16 cellular contexts compared by ENCODE assay signal in the genomic region with DNA sequence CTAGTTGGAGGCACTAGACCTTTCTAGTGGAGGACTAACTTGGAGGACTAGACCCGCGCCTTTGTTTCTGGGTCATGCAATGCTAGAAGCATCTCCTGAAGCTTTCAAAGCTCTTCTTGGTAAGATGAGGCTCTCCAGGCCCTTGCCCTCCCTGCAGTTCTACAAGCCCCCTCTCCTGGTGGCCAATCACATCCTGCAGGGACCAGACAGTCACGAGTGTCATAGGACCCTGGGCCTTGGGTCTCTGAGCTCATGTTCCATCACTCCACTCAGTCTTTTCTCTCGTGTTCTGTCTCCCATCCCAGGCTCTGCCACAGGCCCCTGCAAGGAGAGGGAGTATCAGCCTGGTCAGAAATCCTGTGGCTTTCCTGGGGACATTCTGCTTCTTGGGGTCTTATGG.
"Had no signal": no experiment of that assay in that cellular context is flagged by ENCODE, and none has a peak within 500 bp of the region (broad histone marks: within the 10 kb centered on the region; RNA-seq: fewer than 3 reads in every experiment).

No MANE protein-coding gene starts in this region.

- H3K27ac Mint-ChIP-seq: activated CD4-positive, alpha-beta T cell treated with anti-CD3 and anti-CD28 coated beads for 36 hours; activated naive CD4-positive, alpha-beta T cell treated with anti-CD3 and anti-CD28 coated beads, Interleukin-2, amount 50 U/mL, for 24 hours; activated T-helper 2 cell treated with anti-CD3 and anti-CD28 coated beads, Interferon-gamma antibody, Interleukin-2, Interleukin-4, amounts not matched to agents 10 μg/mL and 5 μg/mL and 100 μg/mL, durations not matched to agents 14 hours and 24 hours and 36 hours; mesothelial cell of epicardium; naive thymus-derived CD4-positive, alpha-beta T cell; stimulated activated memory B cell treated with anti-CD40 and anti-IgM and Interleukin-4, amounts not matched to agents 10 μg/mL and 1 μg/mL and 100 μg/mL, for 72 hours; T-cell; type B pancreatic cell had no signal

- DNase-seq: activated CD4-positive, alpha-beta T cell treated with anti-CD3 and anti-CD28 coated beads for 36 hours; activated CD8-positive, alpha-beta memory T cell treated with anti-CD3 and anti-CD28 coated beads for 24 hours; cerebellar nuclear complex; naive thymus-derived CD4-positive, alpha-beta T cell; posterior cingulate gyrus; right cardiac atrium; SHP77 treated with DMSO at 0.1 percent for 48 hours; T-cell had no signal

- H3K4me3 Mint-ChIP-seq: activated CD4-positive, alpha-beta T cell treated with anti-CD3 and anti-CD28 coated beads for 36 hours; activated naive CD4-positive, alpha-beta T cell treated with anti-CD3 and anti-CD28 coated beads, Interleukin-2, amount 50 U/mL, for 24 hours; brain; mesothelial cell of epicardium; naive thymus-derived CD4-positive, alpha-beta T cell; stimulated activated memory B cell treated with anti-CD40 and anti-IgM and Interleukin-4, amounts not matched to agents 10 μg/mL and 1 μg/mL and 100 μg/mL, for 72 hours; T-cell; type B pancreatic cell had no signal

- H3K27ac ChIP-seq: neutrophil, VCaP had no signal

- H3K36me3 Mint-ChIP-seq: activated naive CD4-positive, alpha-beta T cell treated with anti-CD3 and anti-CD28 coated beads, Interleukin-2, amount 50 U/mL, for 24 hours; brain; mesothelial cell of epicardium; naive thymus-derived CD4-positive, alpha-beta T cell; stimulated activated memory B cell treated with anti-CD40 and anti-IgM and Interleukin-4, amounts not matched to agents 10 μg/mL and 1 μg/mL and 100 μg/mL, for 72 hours; T-cell; type B pancreatic cell had no signal

- ATAC-seq: activated CD4-positive, alpha-beta T cell treated with anti-CD3 and anti-CD28 coated beads for 36 hours; naive thymus-derived CD4-positive, alpha-beta T cell; right cardiac atrium; stimulated activated memory B cell treated with anti-CD40 and anti-IgM and Interleukin-4, amounts not matched to agents 10 μg/mL and 1 μg/mL and 100 μg/mL, for 72 hours; T-cell had no signal

- H3K9me3 Mint-ChIP-seq: activated naive CD4-positive, alpha-beta T cell treated with anti-CD3 and anti-CD28 coated beads, Interleukin-2, amount 50 U/mL, for 24 hours; activated T-helper 2 cell treated with anti-CD3 and anti-CD28 coated beads, Interferon-gamma antibody, Interleukin-2, Interleukin-4, amounts not matched to agents 10 μg/mL and 5 μg/mL and 100 μg/mL, durations not matched to agents 14 hours and 24 hours and 36 hours; stimulated activated memory B cell treated with anti-CD40 and anti-IgM and Interleukin-4, amounts not matched to agents 10 μg/mL and 1 μg/mL and 100 μg/mL, for 72 hours; T-cell; type B pancreatic cell had no signal

- H3K4me1 Mint-ChIP-seq: activated CD4-positive, alpha-beta T cell treated with anti-CD3 and anti-CD28 coated beads for 36 hours; activated naive CD4-positive, alpha-beta T cell treated with anti-CD3 and anti-CD28 coated beads, Interleukin-2, amount 50 U/mL, for 24 hours; mesothelial cell of epicardium; stimulated activated memory B cell treated with anti-CD40 and anti-IgM and Interleukin-4, amounts not matched to agents 10 μg/mL and 1 μg/mL and 100 μg/mL, for 72 hours; T-cell had no signal

- H3K9me3 ChIP-seq: neutrophil had no signal

- H3K27me3 Mint-ChIP-seq: activated naive CD4-positive, alpha-beta T cell treated with anti-CD3 and anti-CD28 coated beads, Interleukin-2, amount 50 U/mL, for 24 hours; type B pancreatic cell had no signal

- H3K36me3 ChIP-seq: neutrophil had no signal

- H3K27me3 ChIP-seq: neutrophil had no signal
